Comparison of ENCODE assay signal across 16 cellular contexts in the genomic region with DNA sequence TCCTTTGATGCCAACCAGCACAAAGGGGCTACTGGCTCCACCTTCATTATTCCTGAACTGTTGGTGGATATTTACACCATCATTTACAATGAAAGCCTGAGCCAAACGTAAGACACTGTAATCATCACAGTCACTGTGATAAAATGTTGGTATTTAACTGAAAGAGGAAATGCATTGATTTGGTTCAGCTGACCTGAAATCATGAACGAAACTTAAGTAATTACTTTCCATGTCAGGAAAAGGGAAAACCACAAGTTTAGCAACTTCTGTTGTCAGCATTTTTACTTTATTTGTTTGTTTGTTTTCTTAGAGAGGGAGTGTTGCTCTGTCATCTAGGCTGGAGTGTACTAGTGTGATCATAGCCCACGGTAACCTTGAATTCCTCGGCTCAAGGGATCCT.
DNase-seq lines count a peak whose midpoint lies in the region; ATAC-seq and TF ChIP-seq lines count a peak whose summit lies in the region.
"Had no signal": no experiment of that assay in that cellular context is flagged by ENCODE, and none has a peak within 500 bp of the region (broad histone marks: within the 10 kb centered on the region; RNA-seq: fewer than 3 reads in every experiment).

No MANE protein-coding gene starts in this region.

- DNase-seq in HFFc6 (peak; percentile 4), SW480 (ENCODE audit: low spot score) (peak; percentile 7), epithelial cell of prostate (ENCODE audit: low read depth, low spot score) (no peak), smooth muscle cell (lab: John Stamatoyannopoulos, UW; ENCODE audit: unreplicated experiment) (no peak), anterior cingulate cortex (lab: John Stamatoyannopoulos, UW) (no peak)
- DNase-seq in activated T-cell treated with anti-CD3 and anti-CD28 coated beads, Interleukin-2, amount 50 U/mL, for 24 hours, result no peak
- DNase-seq: GF-D8, Karpas-422, NCI-H1105, NCI-H510A treated with DMSO at 0.1 percent for 48 hours, NCI-H82, SHP77 treated with DMSO at 0.1 percent for 48 hours had no signal

- ATAC-seq in HG03196 (IDR thresholded peaks at IDR 0.05; ENCODE audit: unreplicated experiment), result no peak
- ATAC-seq: GM12878 had no signal

- no peaks in the 10 kb centered on the region for H3F3A ChIP-seq in smooth muscle cell (ENCODE audit: low read depth)

- H3K9me3 ChIP-seq in smooth muscle cell (replicated peaks; ENCODE audit: low read depth), result no peaks in the 10 kb centered on the region
- H3K9me3 ChIP-seq: HAP-1 had no signal

- no peaks in the 10 kb centered on the region for H3K9me3 Mint-ChIP-seq in HFFc6
- no peaks in the 10 kb centered on the region for H3K9me3 Mint-ChIP-seq in activated T-cell treated with anti-CD3 and anti-CD28 coated beads, Interleukin-2, amount 50 U/mL, for 24 hours

- TF ChIP-seq CTCF in HFFc6 (IDR thresholded peaks at IDR 0.05), result no peak
- TF ChIP-seq CTCF in smooth muscle cell (IDR thresholded peaks at IDR 0.05; ENCODE audit: borderline replicate concordance, insufficient read depth, poor library complexity, severe bottlenecking), result no peak

- no peak overlapping the region for H3K4me2 ChIP-seq in smooth muscle cell

- H3K27ac ChIP-seq in epithelial cell of prostate (peak overlapping the region; percentile 17), smooth muscle cell (ENCODE audit: low read depth) (no peak overlapping the region)

- H3K4me1 Mint-ChIP-seq in HFFc6 (ENCODE audit: low read depth), result peaks cover 47% of the 10 kb centered on the region
- H3K4me1 Mint-ChIP-seq in activated T-cell treated with anti-CD3 and anti-CD28 coated beads, Interleukin-2, amount 50 U/mL, for 24 hours (ENCODE audit: low read depth), result no peaks in the 10 kb centered on the region
- H3K4me1 Mint-ChIP-seq: IgD-negative memory B cell had no signal

- H2AFZ ChIP-seq in smooth muscle cell (ENCODE audit: low read depth), result peak overlapping the region; percentile 11

- no peaks in the 10 kb centered on the region for H3K36me3 Mint-ChIP-seq in HFFc6 (ENCODE audit: low read depth)
- H3K36me3 Mint-ChIP-seq in activated T-cell treated with anti-CD3 and anti-CD28 coated beads, Interleukin-2, amount 50 U/mL, for 24 hours (ENCODE audit: low read depth), result no peaks in the 10 kb centered on the region
- H3K36me3 Mint-ChIP-seq: IgD-negative memory B cell had no signal

- H3K36me3 ChIP-seq in smooth muscle cell (ENCODE audit: low read depth), result no peaks in the 10 kb centered on the region
- H3K36me3 ChIP-seq: HAP-1 had no signal

- H4K20me1 ChIP-seq in smooth muscle cell (ENCODE audit: low read depth), result no peaks in the 10 kb centered on the region

- H3K4me3 ChIP-seq in smooth muscle cell, result no peak overlapping the region
- H3K4me3 ChIP-seq: GM12878, HAP-1 had no signal

- 57% methylated on average over 4 of the region's 4 CpGs for WGBS in smooth muscle cell (ENCODE audit: low lambda C conversion rate)

- no peaks in the 10 kb centered on the region for H3K79me2 ChIP-seq in smooth muscle cell (ENCODE audit: low read depth)

- peaks cover 5% of the 10 kb centered on the region for H3K4me1 ChIP-seq in smooth muscle cell (ENCODE audit: low read depth)

- H3K9ac ChIP-seq in smooth muscle cell (ENCODE audit: low read depth), result no peak overlapping the region

- no peaks in the 10 kb centered on the region; the same call in 1 of the 2 replicates for H3K27me3 Mint-ChIP-seq in HFFc6 (ENCODE audit: insufficient read depth)
- H3K27me3 Mint-ChIP-seq in activated T-cell treated with anti-CD3 and anti-CD28 coated beads, Interleukin-2, amount 50 U/mL, for 24 hours, result peaks cover 6% of the 10 kb centered on the region
- H3K27me3 Mint-ChIP-seq: IgD-negative memory B cell had no signal

- H3K4me3 Mint-ChIP-seq in HFFc6, result peak overlapping the region; percentile 47; the same call in 1 of the 2 replicates
- H3K4me3 Mint-ChIP-seq in activated T-cell treated with anti-CD3 and anti-CD28 coated beads, Interleukin-2, amount 50 U/mL, for 24 hours, result no peak overlapping the region
- H3K4me3 Mint-ChIP-seq: IgD-negative memory B cell had no signal

- peak overlapping the region; percentile 80 for H3K27ac Mint-ChIP-seq in HFFc6
- no peak overlapping the region for H3K27ac Mint-ChIP-seq in activated T-cell treated with anti-CD3 and anti-CD28 coated beads, Interleukin-2, amount 50 U/mL, for 24 hours
- H3K27ac Mint-ChIP-seq: IgD-negative memory B cell had no signal

- H3K27me3 ChIP-seq in smooth muscle cell (ENCODE audit: low read depth), result no peaks in the 10 kb centered on the region

Comparison
In these comparisons a context has a peak if more than half of its experiments do, and no peak if none do; other contexts are left out.
1. DNase-seq: peak in HFFc6 (single experiment) and SW480 (single experiment); none in epithelial cell of prostate (single experiment), smooth muscle cell (single experiment), activated T-cell treated with anti-CD3 and anti-CD28 coated beads, Interleukin-2, amount 50 U/mL, for 24 hours (single experiment) and anterior cingulate cortex (0 of 58).